26 cellular contexts compared by ENCODE assay signal in the genomic region with DNA sequence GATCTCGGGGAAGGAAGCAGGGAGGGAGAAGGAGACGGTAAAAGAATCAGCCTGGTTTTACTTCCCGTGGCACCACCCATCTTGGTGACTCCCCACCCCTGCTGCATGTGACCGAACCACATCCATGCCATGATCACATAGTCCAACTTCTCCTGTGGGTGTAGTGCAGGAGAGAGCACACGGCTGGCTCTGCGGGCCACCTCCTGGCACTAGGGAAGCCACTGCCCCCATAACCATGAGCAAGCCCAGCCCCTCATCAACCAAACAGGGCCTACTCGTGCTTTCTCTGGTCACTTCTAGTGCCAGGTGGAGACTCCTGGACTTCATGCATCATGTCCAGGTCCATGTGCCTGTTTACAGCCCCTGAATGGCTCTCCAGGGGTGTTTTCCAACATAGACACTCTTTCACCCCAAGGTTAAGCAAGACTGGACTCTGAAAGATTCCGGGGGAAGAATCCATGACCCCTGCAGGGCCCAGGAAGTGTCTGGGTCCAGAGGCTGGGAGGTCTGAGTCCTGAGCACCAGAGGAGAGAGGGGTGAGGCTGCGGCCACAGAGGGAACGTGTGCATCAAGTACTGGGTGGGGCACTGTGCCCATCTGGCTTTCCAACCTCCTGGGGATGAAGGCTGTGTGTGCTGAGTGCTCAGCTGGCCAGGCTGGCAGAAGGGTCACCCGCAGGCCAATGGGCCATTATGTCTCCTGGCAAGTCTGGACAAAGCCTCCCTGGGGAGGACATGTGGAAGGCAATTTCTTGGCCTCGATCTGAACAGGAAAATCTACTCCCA. TPM values are rescaled to one million over a fixed set of nuclear protein-coding genes. Genes with fewer than 3 reads are reported as not detected.
DNase-seq lines count a peak whose midpoint lies in the region; ATAC-seq and TF ChIP-seq lines count a peak whose summit lies in the region.
"Had no signal": no experiment of that assay in that cellular context is flagged by ENCODE, and none has a peak within 500 bp of the region (broad histone marks: within the 10 kb centered on the region; RNA-seq: fewer than 3 reads in every experiment).

No MANE protein-coding gene starts in this region.

- POLR2A ChIA-PET in RWPE1 (lab: Yijun Ruan, JAX; ENCODE audit: low non-redundant PET) = no interaction called here

- no peak overlapping the region for H3K4me3 ChIP-seq in AG10803 (ENCODE audit: low read length)
- H3K4me3 ChIP-seq: gastroesophageal sphincter, prostate gland, smooth muscle cell, upper lobe of left lung had no signal

- H3K27ac ChIP-seq in RWPE1 = no peak overlapping the region
- H3K27ac ChIP-seq: gastroesophageal sphincter, prostate gland, upper lobe of left lung had no signal

- CTCF ChIA-PET in RWPE1 (lab: Yijun Ruan, JAX) = interaction anchor here (0.6 to 3.5 kb wide), 6 partner anchors 38 to 147 kb away, joined by 3 to 19 read pairs (median 4); no protein-coding TSS in a partner anchor

- H3K9me3 Mint-ChIP-seq in activated naive CD4-positive, alpha-beta T cell treated with anti-CD3 and anti-CD28 coated beads, Interleukin-2, amount 50 U/mL, for 72 hours = no peaks in the 10 kb centered on the region
- H3K9me3 Mint-ChIP-seq: activated B cell treated with CpG ODN at 0.5 μM for 24 hours; activated CD4-positive, alpha-beta memory T cell treated with anti-CD3 and anti-CD28 coated beads for 36 hours; activated naive CD4-positive, alpha-beta T cell treated with anti-CD3 and anti-CD28 coated beads for 36 hours; activated T-cell treated with anti-CD3 and anti-CD28 coated beads, Interleukin-2, amount 50 U/mL, for 4 hours; natural killer cell had no signal

- no peak for TF ChIP-seq CTCF in AG10803 (conservative IDR thresholded peaks at IDR 0.05; ENCODE audit: low read length)
- no peak for TF ChIP-seq CTCF in RWPE1 (conservative IDR thresholded peaks at IDR 0.05; ENCODE audit: low read depth)

- H3K4me1 Mint-ChIP-seq in T-helper 17 cell = peaks cover 5% of the 10 kb centered on the region
- H3K4me1 Mint-ChIP-seq: natural killer cell had no signal

- peaks cover 4% of the 10 kb centered on the region for H3K36me3 Mint-ChIP-seq in T-helper 17 cell (ENCODE audit: low read depth)
- H3K36me3 Mint-ChIP-seq in activated naive CD4-positive, alpha-beta T cell treated with anti-CD3 and anti-CD28 coated beads, Interleukin-2, amount 50 U/mL, for 72 hours = no peaks in the 10 kb centered on the region
- H3K36me3 Mint-ChIP-seq: activated CD4-positive, alpha-beta memory T cell treated with anti-CD3 and anti-CD28 coated beads for 36 hours; natural killer cell had no signal

- ATAC-seq in T-helper 17 cell = no peak
- ATAC-seq in activated naive CD4-positive, alpha-beta T cell treated with anti-CD3 and anti-CD28 coated beads, Interleukin-2, amount 50 U/mL, for 72 hours = no peak
- ATAC-seq in GM21717 (IDR thresholded peaks at IDR 0.05; ENCODE audit: unreplicated experiment) = no peak
- ATAC-seq: activated T-cell treated with anti-CD3 and anti-CD28 coated beads, Interleukin-2, amount 50 U/mL, for 4 hours had no signal

- H3K27ac Mint-ChIP-seq in T-helper 17 cell = no peak overlapping the region
- H3K27ac Mint-ChIP-seq in activated naive CD4-positive, alpha-beta T cell treated with anti-CD3 and anti-CD28 coated beads, Interleukin-2, amount 50 U/mL, for 72 hours = peak overlapping the region in 1 of 2 donors; percentile 41
- H3K27ac Mint-ChIP-seq: activated B cell treated with CpG ODN at 0.5 μM for 24 hours; activated CD4-positive, alpha-beta memory T cell treated with anti-CD3 and anti-CD28 coated beads for 36 hours; activated naive CD4-positive, alpha-beta T cell treated with anti-CD3 and anti-CD28 coated beads for 36 hours; natural killer cell had no signal

- DNase-seq in AG10803 (ENCODE audit: low read depth) = peak; percentile 13
- peak; percentile 23 for DNase-seq in D341Med (ENCODE audit: low spot score)
- peak; percentile 26 for DNase-seq in RWPE1 (ENCODE audit: low spot score)
- peak; percentile 28 for DNase-seq in myocyte (ENCODE audit: low read depth)
- DNase-seq in T-helper 17 cell = no peak
- DNase-seq in activated naive CD4-positive, alpha-beta T cell treated with anti-CD3 and anti-CD28 coated beads, Interleukin-2, amount 50 U/mL, for 72 hours (ENCODE audit: low spot score in 2 of 2) = no peak
- no peak for DNase-seq in epidermal melanocyte (ENCODE audit: insufficient read length, low spot score)
- DNase-seq: activated B cell treated with CpG ODN at 0.5 μM for 24 hours; activated CD4-positive, alpha-beta memory T cell treated with anti-CD3 and anti-CD28 coated beads for 36 hours; activated naive CD4-positive, alpha-beta T cell treated with anti-CD3 and anti-CD28 coated beads for 36 hours; activated T-cell treated with anti-CD3 and anti-CD28 coated beads, Interleukin-2, amount 50 U/mL, for 4 hours; AML-193; aorta; erythroblast; left cardiac atrium; mesendoderm; natural killer cell; NCI-H1436 treated with DMSO at 0.1 percent for 48 hours; NCI-H226; SK-N-SH; stimulated activated CD4-positive, alpha-beta T cell treated with anti-CD3 and anti-CD28 coated beads, Interleukin-4, amount 100 ng/mL, for 1 hour had no signal

- H3K9me3 ChIP-seq in T-helper 17 cell (ENCODE audit: control insufficient read depth, low read length, poor library complexity, severe bottlenecking) = no peaks in the 10 kb centered on the region
- H3K9me3 ChIP-seq: gastroesophageal sphincter, prostate gland, SK-N-SH, upper lobe of left lung had no signal

- H3K27me3 Mint-ChIP-seq in T-helper 17 cell = peaks cover 42% of the 10 kb centered on the region

- H3K4me3 Mint-ChIP-seq in T-helper 17 cell = no peak overlapping the region
- H3K4me3 Mint-ChIP-seq: activated B cell treated with CpG ODN at 0.5 μM for 24 hours; activated CD4-positive, alpha-beta memory T cell treated with anti-CD3 and anti-CD28 coated beads for 36 hours; activated naive CD4-positive, alpha-beta T cell treated with anti-CD3 and anti-CD28 coated beads for 36 hours; activated T-cell treated with anti-CD3 and anti-CD28 coated beads, Interleukin-2, amount 50 U/mL, for 4 hours; natural killer cell had no signal

RNA-seq across cellular contexts. Expression of a gene that starts 3.5 kb away (rescaled TPM):
- total RNA-seq in myocyte (0.45 TPM in 1 of 2 replicates, not detected in the other), T-helper 17 cell (not detected)
- 0.03 TPM for polyA plus RNA-seq in myocyte (2012)
- total RNA-seq in activated naive CD4-positive, alpha-beta T cell treated with anti-CD3 and anti-CD28 coated beads, Interleukin-2, amount 50 U/mL, for 72 hours = not detected
- total RNA-seq: activated B cell treated with CpG ODN at 0.5 μM for 24 hours; activated CD4-positive, alpha-beta memory T cell treated with anti-CD3 and anti-CD28 coated beads for 36 hours; activated naive CD4-positive, alpha-beta T cell treated with anti-CD3 and anti-CD28 coated beads for 36 hours; activated T-cell treated with anti-CD3 and anti-CD28 coated beads, Interleukin-2, amount 50 U/mL, for 4 hours; aorta; natural killer cell; smooth muscle cell had no signal
- polyA plus RNA-seq: aorta had no signal

RNA-seq across cellular contexts. Expression of a gene that starts 23.7 kb away (rescaled TPM):
- total RNA-seq in myocyte (not detected in 2 replicates), T-helper 17 cell (not detected)
- not detected for polyA plus RNA-seq in myocyte (2012)
- total RNA-seq in activated naive CD4-positive, alpha-beta T cell treated with anti-CD3 and anti-CD28 coated beads, Interleukin-2, amount 50 U/mL, for 72 hours = not detected
- total RNA-seq: activated B cell treated with CpG ODN at 0.5 μM for 24 hours; activated CD4-positive, alpha-beta memory T cell treated with anti-CD3 and anti-CD28 coated beads for 36 hours; activated naive CD4-positive, alpha-beta T cell treated with anti-CD3 and anti-CD28 coated beads for 36 hours; activated T-cell treated with anti-CD3 and anti-CD28 coated beads, Interleukin-2, amount 50 U/mL, for 4 hours; aorta; natural killer cell; smooth muscle cell; upper lobe of left lung had no signal
- polyA plus RNA-seq: aorta, smooth muscle cell had no signal

RNA-seq across cellular contexts. Expression of a gene that starts 52.0 kb away (rescaled TPM):
- total RNA-seq in myocyte (2.0 and 2.5 TPM in 2 replicates), T-helper 17 cell (under 1 TPM; 0.39 to 0.65 TPM)
- polyA plus RNA-seq in myocyte (2012) = 1.0 TPM
- total RNA-seq in activated naive CD4-positive, alpha-beta T cell treated with anti-CD3 and anti-CD28 coated beads, Interleukin-2, amount 50 U/mL, for 72 hours = 1 to 10 TPM; 4.6 to 5.7 TPM

Comparison
In these comparisons a context has a peak if more than half of its experiments do, and no peak if none do; other contexts are left out.
1. DNase-seq: peak in AG10803 (single experiment), D341Med (single experiment), RWPE1 (single experiment) and myocyte (single experiment); none in T-helper 17 cell (0 of 3), activated naive CD4-positive, alpha-beta T cell treated with anti-CD3 and anti-CD28 coated beads, Interleukin-2, amount 50 U/mL, for 72 hours (0 of 2) and epidermal melanocyte (single experiment).